ENCODE assay signal across 2 cellular contexts in genomic region chr5:126806-127205, GRCh38.
TF ChIP-seq lines count a peak whose summit lies in the region.

No MANE protein-coding gene starts in this region.

TF ChIP-seq in GM23338, 12 proteins besides CTCF, POLR2A, EP300 and RAD21:
- TF ChIP-seq JUNB (IDR thresholded peaks at IDR 0.05; ENCODE audit: unreplicated experiment) (no peak), POLR2AphosphoS5 (IDR thresholded peaks at IDR 0.05; ENCODE audit: low read depth) (peak; percentile 61; the same call in 1 of the 2 replicates), EZH2phosphoT487 (IDR thresholded peaks at IDR 0.05; ENCODE audit: unreplicated experiment) (no peak), ZNF114 (CRISPR knock-in tag; IDR thresholded peaks at IDR 0.05) (no peak)
- TF ChIP-seq, protein P1, sequence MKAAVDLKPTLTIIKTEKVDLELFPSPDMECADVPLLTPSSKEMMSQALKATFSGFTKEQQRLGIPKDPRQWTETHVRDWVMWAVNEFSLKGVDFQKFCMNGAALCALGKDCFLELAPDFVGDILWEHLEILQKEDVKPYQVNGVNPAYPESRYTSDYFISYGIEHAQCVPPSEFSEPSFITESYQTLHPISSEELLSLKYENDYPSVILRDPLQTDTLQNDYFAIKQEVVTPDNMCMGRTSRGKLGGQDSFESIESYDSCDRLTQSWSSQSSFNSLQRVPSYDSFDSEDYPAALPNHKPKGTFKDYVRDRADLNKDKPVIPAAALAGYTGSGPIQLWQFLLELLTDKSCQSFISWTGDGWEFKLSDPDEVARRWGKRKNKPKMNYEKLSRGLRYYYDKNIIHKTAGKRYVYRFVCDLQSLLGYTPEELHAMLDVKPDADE (IDR thresholded peaks at IDR 0.05) = no peak

TF ChIP-seq in H1, 55 proteins besides CTCF, POLR2A, EP300 and RAD21:
- TF ChIP-seq NRF1 (IDR thresholded peaks at IDR 0.05; ENCODE audit: low read depth, low read length) = no peak
- peak; percentile 85 for TF ChIP-seq YY1 (IDR thresholded peaks at IDR 0.05; ENCODE audit: low read depth, low read length)
- TF ChIP-seq, protein P2, sequence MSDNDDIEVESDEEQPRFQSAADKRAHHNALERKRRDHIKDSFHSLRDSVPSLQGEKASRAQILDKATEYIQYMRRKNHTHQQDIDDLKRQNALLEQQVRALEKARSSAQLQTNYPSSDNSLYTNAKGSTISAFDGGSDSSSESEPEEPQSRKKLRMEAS (IDR thresholded peaks at IDR 0.05) = peak; percentile 55; the same call in 1 of the 2 replicates
